32 cellular contexts compared by ENCODE assay signal in the genomic region with DNA sequence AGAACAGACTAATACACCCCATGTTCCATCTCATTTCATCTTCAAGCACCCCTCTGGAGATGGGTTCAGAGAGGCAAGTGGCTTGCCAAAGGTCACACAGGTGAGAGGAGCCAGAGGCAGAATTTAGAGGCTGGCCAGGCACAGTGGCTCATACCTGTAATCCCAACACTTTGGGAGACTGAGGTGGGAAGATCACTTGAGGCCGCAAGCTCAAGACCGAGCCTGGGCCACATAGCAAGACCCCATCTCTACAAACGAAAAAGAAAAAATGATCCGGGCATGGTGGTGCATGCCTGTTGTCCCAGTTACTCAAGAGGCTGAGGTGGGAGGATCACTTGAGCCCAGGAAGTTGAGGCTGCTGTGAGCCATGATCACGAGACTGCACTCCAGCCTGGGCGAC. TPM values are rescaled to one million over a fixed set of nuclear protein-coding genes. Genes with fewer than 3 reads are reported as not detected.
"Had no signal": no experiment of that assay in that cellular context is flagged by ENCODE, and none has a peak within 500 bp of the region (broad histone marks: within the 10 kb centered on the region; RNA-seq: fewer than 3 reads in every experiment).

No MANE protein-coding gene starts in this region.

- H3K9me3 ChIP-seq: suprapubic skin, testis, thoracic aorta, thyroid gland, tibial artery, transverse colon, upper lobe of left lung, upper lobe of right lung, uterus, vagina had no signal

- H3K36me3 ChIP-seq: stomach, suprapubic skin, thoracic aorta, thyroid gland, tibial artery, tibial nerve, transverse colon, upper lobe of left lung, upper lobe of right lung, uterus, vagina had no signal

- H3K27me3 ChIP-seq: testis, thyroid gland, transverse colon, upper lobe of left lung, upper lobe of right lung, uterus, vagina had no signal

- ATAC-seq: stimulated activated effector memory CD8-positive, alpha-beta T cell treated with anti-CD3 and anti-CD28 coated beads, Interleukin-12 subunit alpha, Interleukin-12 subunit beta, amount 100 ng/mL, for 72 hours; stimulated activated memory B cell treated with anti-CD40 and anti-IgM and Interleukin-4, amounts not matched to agents 10 μg/mL and 1 μg/mL and 100 μg/mL, for 72 hours; stimulated activated naive B cell treated with anti-CD40 and anti-IgM and Interleukin-4, amounts not matched to agents 10 μg/mL and 1 μg/mL and 100 μg/mL, for 72 hours; stimulated activated naive CD8-positive, alpha-beta T cell treated with anti-CD3 and anti-CD28 coated beads, Interleukin-15, amount 100 ng/mL, for 72 hours; stimulated activated naive CD8-positive, alpha-beta T cell treated with anti-CD3 and anti-CD28 coated beads, Interleukin-15, Interleukin-2, amounts not matched to agents 100 U/mL and 50 U/mL, for 24 hours; upper lobe of right lung had no signal

- FAIRE-seq: urothelium cell line had no signal

- DNase-seq: stimulated activated CD4-positive, alpha-beta T cell treated with anti-CD3 and anti-CD28 coated beads, Interleukin-2, amount 100 ng/mL, for 48 hours; stimulated activated CD4-positive, alpha-beta T cell treated with anti-CD3 and anti-CD28 coated beads, Interleukin-4, amount 100 ng/mL, for 1 hour; stimulated activated CD4-positive, alpha-beta T cell treated with anti-CD3 and anti-CD28 coated beads, Interleukin-4, amount 100 ng/mL, for 24 hours; stimulated activated CD4-positive, alpha-beta T cell treated with anti-CD3 and anti-CD28 coated beads, Interleukin-4, amount 100 ng/mL, for 4 hours; stimulated activated CD8-positive, alpha-beta memory T cell treated with anti-CD3 and anti-CD28 coated beads, Interleukin-4, amount 100 ng/mL, for 48 hours; stimulated activated naive B cell treated with anti-CD40 and anti-IgM and Interleukin-4, amounts not matched to agents 10 μg/mL and 1 μg/mL and 100 μg/mL, for 72 hours; stimulated activated naive CD4-positive, alpha-beta T cell; stimulated activated naive CD4-positive, alpha-beta T cell treated with Interleukin-2 at 50 U/mL for 16 hours; stimulated activated naive CD8-positive, alpha-beta T cell treated with anti-CD3 and anti-CD28 coated beads, Interleukin-15, amount 100 ng/mL, for 72 hours; stimulated activated naive CD8-positive, alpha-beta T cell treated with anti-CD3 and anti-CD28 coated beads, Interleukin-15, Interleukin-2, amounts not matched to agents 100 U/mL and 50 U/mL, for 24 hours; stomach; substantia nigra; testis; thyroid gland; tibial artery; transverse colon; trophoblast cell; upper lobe of left lung; upper lobe of right lung; uterus had no signal

- H3K4me1 ChIP-seq: stomach, suprapubic skin, testis, thyroid gland, tibial artery, tibial nerve, transverse colon, upper lobe of left lung, upper lobe of right lung, uterus, vagina had no signal

- H3K4me3 ChIP-seq: stomach, suprapubic skin, testis, thoracic aorta, thyroid gland, tibial artery, tibial nerve, transverse colon, upper lobe of left lung, upper lobe of right lung, uterus, vagina had no signal

- H3K36me3 Mint-ChIP-seq: stimulated activated effector memory CD8-positive, alpha-beta T cell treated with anti-CD3 and anti-CD28 coated beads, Interleukin-12 subunit alpha, Interleukin-12 subunit beta, amount 100 ng/mL, for 72 hours; type B pancreatic cell had no signal

- H3K4me3 Mint-ChIP-seq: stimulated activated effector memory CD8-positive, alpha-beta T cell treated with anti-CD3 and anti-CD28 coated beads, Interleukin-12 subunit alpha, Interleukin-12 subunit beta, amount 100 ng/mL, for 72 hours; stimulated activated memory B cell treated with anti-CD40 and anti-IgM and Interleukin-4, amounts not matched to agents 10 μg/mL and 1 μg/mL and 100 μg/mL, for 72 hours; stimulated activated naive B cell treated with anti-CD40 and anti-IgM and Interleukin-4, amounts not matched to agents 10 μg/mL and 1 μg/mL and 100 μg/mL, for 72 hours; stimulated activated naive CD8-positive, alpha-beta T cell treated with anti-CD3 and anti-CD28 coated beads, Interleukin-15, amount 100 ng/mL, for 72 hours; stimulated activated naive CD8-positive, alpha-beta T cell treated with anti-CD3 and anti-CD28 coated beads, Interleukin-15, Interleukin-2, amounts not matched to agents 100 ng/mL and 50 ng/mL, for 24 hours; type B pancreatic cell had no signal

- H3K27ac ChIP-seq: stomach, suprapubic skin, testis, thoracic aorta, thyroid gland, tibial artery, tibial nerve, transverse colon, upper lobe of left lung, upper lobe of right lung, uterus, vagina had no signal

- H3K4me1 Mint-ChIP-seq: stimulated activated effector memory CD8-positive, alpha-beta T cell treated with anti-CD3 and anti-CD28 coated beads, Interleukin-12 subunit alpha, Interleukin-12 subunit beta, amount 100 ng/mL, for 72 hours; stimulated activated memory B cell treated with anti-CD40 and anti-IgM and Interleukin-4, amounts not matched to agents 10 μg/mL and 1 μg/mL and 100 μg/mL, for 72 hours; stimulated activated naive B cell treated with anti-CD40 and anti-IgM and Interleukin-4, amounts not matched to agents 10 μg/mL and 1 μg/mL and 100 μg/mL, for 72 hours; stimulated activated naive CD8-positive, alpha-beta T cell treated with anti-CD3 and anti-CD28 coated beads, Interleukin-15, amount 100 ng/mL, for 72 hours had no signal

- H3K27ac Mint-ChIP-seq: stimulated activated effector memory CD8-positive, alpha-beta T cell treated with anti-CD3 and anti-CD28 coated beads, Interleukin-12 subunit alpha, Interleukin-12 subunit beta, amount 100 ng/mL, for 72 hours; stimulated activated memory B cell treated with anti-CD40 and anti-IgM and Interleukin-4, amounts not matched to agents 10 μg/mL and 1 μg/mL and 100 μg/mL, for 72 hours; stimulated activated naive B cell treated with anti-CD40 and anti-IgM and Interleukin-4, amounts not matched to agents 10 μg/mL and 1 μg/mL and 100 μg/mL, for 72 hours; stimulated activated naive CD8-positive, alpha-beta T cell treated with anti-CD3 and anti-CD28 coated beads, Interleukin-15, amount 100 ng/mL, for 72 hours; stimulated activated naive CD8-positive, alpha-beta T cell treated with anti-CD3 and anti-CD28 coated beads, Interleukin-15, Interleukin-2, amounts not matched to agents 100 ng/mL and 50 ng/mL, for 24 hours; type B pancreatic cell had no signal

RNA-seq across cellular contexts. Expression of gene MYL10, which starts 34.7 kb away (rescaled TPM):
- total RNA-seq: stomach, subcutaneous adipose tissue, suprapubic skin, temporal lobe, testis, thoracic aorta, thyroid gland, tibial nerve, transverse colon, upper lobe of left lung, upper lobe of right lung, ureter, uterus, vagina had no signal
- polyA plus RNA-seq: stomach had no signal
